Comparison of ENCODE assay signal across 8 cellular contexts in genomic region chr17:64306850-64307463, GRCh38. TPM values are rescaled to one million over a fixed set of nuclear protein-coding genes. Genes with fewer than 3 reads are reported as not detected.
A peak's percentile ranks its signal among the peaks of the same experiment; 100 is the strongest.
DNase-seq lines count a peak whose midpoint lies in the region; ATAC-seq, FAIRE-seq and TF ChIP-seq lines count a peak whose summit lies in the region.

No MANE protein-coding gene starts in this region.

- TF ChIP-seq EP300 in A549 (IDR thresholded peaks at IDR 0.05): no peak

- no peak overlapping the region for H3K4me3 ChIP-seq in A549

- peak; percentile 68 to 83; a peak in 4 of 6 replicates for ATAC-seq in A549
- no peak for ATAC-seq in HG03196 (IDR thresholded peaks at IDR 0.05; ENCODE audit: unreplicated experiment)

- H3K4me2 ChIP-seq in A549: no peak overlapping the region

- CTCF ChIA-PET in A549 (lab: Yijun Ruan, JAX): interaction anchor here (0.6 to 34.6 kb wide), 34 partner anchors 9 to 540 kb away, joined by 3 to 776 read pairs (median 4); no protein-coding TSS in a partner anchor

- 16% methylated on average over 11 of the region's 11 CpGs for WGBS in A549 (ENCODE audit: missing lambda C conversion rate)

- TF ChIP-seq RAD21 in A549 (conservative IDR thresholded peaks at IDR 0.05 in 1 of 2, IDR thresholded peaks at IDR 0.05 in 1 of 2): peak; percentile 71

- no peaks in the 10 kb centered on the region for H3K9me3 ChIP-seq in A549

- H3K4me1 ChIP-seq in A549: no peaks in the 10 kb centered on the region

- peak; percentile 97 for TF ChIP-seq CTCF in A549 (IDR thresholded peaks at IDR 0.05)

- POLR2A ChIA-PET in A549 (lab: Yijun Ruan, JAX): interaction anchor here (0.7 kb wide), 1 partner anchor 360 kb away, joined by 6 read pairs; no protein-coding TSS in a partner anchor

- DNase-seq in A549 (ENCODE audit: low read depth in 1 of 2, low spot score in 1 of 2): peak; percentile 73 to 76
- DNase-seq in GM12891 (ENCODE audit: insufficient read length, low spot score): peak; percentile 38
- DNase-seq in NCI-H446 (lab: John Stamatoyannopoulos, UW): peak; percentile 34 to 79
- peak; percentile 47 to 65 for DNase-seq in activated CD4-positive, alpha-beta T cell treated with anti-CD3 and anti-CD28 coated beads for 4 hours
- peak; percentile 91 for DNase-seq in dermis blood vessel endothelial cell
- DNase-seq in medulla oblongata (ENCODE audit: extremely low spot score): peak; percentile 83
- DNase-seq in stimulated activated CD8-positive, alpha-beta memory T cell treated with anti-CD3 and anti-CD28 coated beads, Interleukin-15, amount 100 ng/mL, for 4 hours (ENCODE audit: low read depth in 2 of 2): peak; percentile 23 to 27

- FAIRE-seq in A549 (lab: Jason Lieb, UNC) (peak; percentile 43), GM12891 (lab: Jason Lieb, UNC) (peak; percentile 31)

- TF ChIP-seq POLR2A in A549 (IDR thresholded peaks at IDR 0.05; ENCODE audit: low read length): no peak
- no peak for TF ChIP-seq POLR2A in GM12891 (IDR thresholded peaks at IDR 0.05; ENCODE audit: low read depth, low read length)

- H3K27ac ChIP-seq in A549: no peak overlapping the region

TF ChIP-seq in A549, 52 proteins besides CTCF, POLR2A, EP300 and RAD21:
- TF ChIP-seq CBX2 (IDR thresholded peaks at IDR 0.05; ENCODE audit: borderline replicate concordance, low read depth) (no peak), FOSB (CRISPR knock-in tag; IDR thresholded peaks at IDR 0.05) (no peak), HOXB5 (CRISPR knock-in tag; IDR thresholded peaks at IDR 0.05) (no peak), KDM5A (IDR thresholded peaks at IDR 0.05) (no peak), SMC3 (IDR thresholded peaks at IDR 0.05) (peak; percentile 89), KDM1A (IDR thresholded peaks at IDR 0.05; ENCODE audit: low read depth) (no peak), HOXA7 (CRISPR knock-in tag; IDR thresholded peaks at IDR 0.05) (no peak), HDAC2 (IDR thresholded peaks at IDR 0.05) (no peak), MAZ (IDR thresholded peaks at IDR 0.05; ENCODE audit: borderline replicate concordance, low read depth, low read length) (no peak), USF2 (IDR thresholded peaks at IDR 0.05) (peak; percentile 71), ZC3H11A (IDR thresholded peaks at IDR 0.05) (no peak), FOXS1 (CRISPR knock-in tag; IDR thresholded peaks at IDR 0.05) (no peak), NR3C1 (IDR thresholded peaks at IDR 0.05) (no peak), ATOH8 (CRISPR knock-in tag; IDR thresholded peaks at IDR 0.05; ENCODE audit: low read depth) (no peak)

TF ChIP-seq in GM12891, 5 proteins besides CTCF, POLR2A, EP300 and RAD21:
- TF ChIP-seq SPI1 (IDR thresholded peaks at IDR 0.05; ENCODE audit: low read depth, low read length) (no peak), PAX5 (IDR thresholded peaks at IDR 0.05; ENCODE audit: insufficient read depth, low read length, severe bottlenecking) (no peak), POLR2AphosphoS5 (IDR thresholded peaks at IDR 0.05; ENCODE audit: low read depth, low read length) (no peak), POU2F2 (IDR thresholded peaks at IDR 0.05; ENCODE audit: low read depth, low read length) (no peak), TAF1 (IDR thresholded peaks at IDR 0.05; ENCODE audit: low read depth, low read length) (no peak)

RNA-seq across cellular contexts. Expression of gene TEX2, which starts 43.9 kb away (rescaled TPM):
- polyA plus RNA-seq in A549 (2011; rRNA removed) (15.0 and 16.2 TPM in 2 replicates), A549 (2017; fragmentation: RNase III; extraction: RNeasy Plus Mini Kit Qiagen cat#74134 plus additional on column Dnase treatment) (9.3 to 9.6 TPM (median 9.3 TPM) in 3 replicates)
- polyA plus RNA-seq in A549 (2012; cell fraction: cytosol; rRNA removed): 6.6 and 7.6 TPM in 2 replicates
- 5.4 and 6.6 TPM in 2 replicates for polyA plus RNA-seq in A549 (2012; cell fraction: nucleus; rRNA removed)
- polyA minus RNA-seq in A549 (2011; rRNA and poly(A)+ RNA removed): 15.5 and 16.8 TPM in 2 replicates
- 5.0 TPM for polyA plus RNA-seq in GM12891 (2012; ENCODE audit: low read depth, missing spikeins)
- total RNA-seq in dermis blood vessel endothelial cell: 34.9 and 47.8 TPM in 2 replicates

Comparison
In these comparisons a context has a peak if more than half of its experiments do, and no peak if none do; other contexts are left out.
1. DNase-seq: peak in every context shown above with its lines; median percentile 91 in dermis blood vessel endothelial cell; 83 in medulla oblongata; 74 in A549; 56 in NCI-H446; 56 in activated CD4-positive, alpha-beta T cell treated with anti-CD3 and anti-CD28 coated beads for 4 hours; 38 in GM12891; 25 in stimulated activated CD8-positive, alpha-beta memory T cell treated with anti-CD3 and anti-CD28 coated beads, Interleukin-15, amount 100 ng/mL, for 4 hours.